Comparison of ENCODE assay signal across 17 cellular contexts in genomic region chr7:37270109-37270508, GRCh38.
"Had no signal": no experiment of that assay in that cellular context is flagged by ENCODE, and none has a peak within 500 bp of the region (broad histone marks: within the 10 kb centered on the region; RNA-seq: fewer than 3 reads in every experiment).

No MANE protein-coding gene starts in this region.

- H3K27me3 ChIP-seq: gastroesophageal sphincter, pancreas, transverse colon had no signal

- DNase-seq: effector CD8-positive, alpha-beta T cell; glutamatergic neuron; mesendoderm; naive B cell; occipital lobe; pancreas; right cardiac atrium; small intestine; stimulated activated CD4-positive, alpha-beta T cell treated with anti-CD3 and anti-CD28 coated beads, Interleukin-4, amount 100 ng/mL, for 1 hour; transverse colon had no signal

- H3K4me3 Mint-ChIP-seq: naive B cell; nephron; stimulated activated memory B cell treated with anti-CD40 and anti-IgM and Interleukin-4, amounts not matched to agents 10 μg/mL and 1 μg/mL and 100 μg/mL, for 72 hours; stimulated activated naive CD8-positive, alpha-beta T cell treated with anti-CD3 and anti-CD28 coated beads, Interleukin-15, Interleukin-2, amounts not matched to agents 100 ng/mL and 50 ng/mL, for 24 hours had no signal

- H3K9me3 ChIP-seq: gastroesophageal sphincter, pancreas, thoracic aorta, transverse colon had no signal

- H3K4me1 ChIP-seq: pancreas, transverse colon had no signal

- H3K27ac ChIP-seq: coronary artery, gastroesophageal sphincter, pancreas, thoracic aorta, transverse colon had no signal

- H3K36me3 ChIP-seq: pancreas, thoracic aorta, transverse colon had no signal

- H3K4me3 ChIP-seq: coronary artery, gastroesophageal sphincter, pancreas, thoracic aorta, transverse colon had no signal

- ATAC-seq: gastroesophageal sphincter; pancreas; right cardiac atrium; stimulated activated memory B cell treated with anti-CD40 and anti-IgM and Interleukin-4, amounts not matched to agents 10 μg/mL and 1 μg/mL and 100 μg/mL, for 72 hours had no signal

- H3K27me3 Mint-ChIP-seq: naive B cell; progenitor cell of endocrine pancreas; stimulated activated memory B cell treated with anti-CD40 and anti-IgM and Interleukin-4, amounts not matched to agents 10 μg/mL and 1 μg/mL and 100 μg/mL, for 72 hours; stimulated activated naive CD8-positive, alpha-beta T cell treated with anti-CD3 and anti-CD28 coated beads, Interleukin-15, Interleukin-2, amounts not matched to agents 100 ng/mL and 50 ng/mL, for 24 hours had no signal

- H3K27ac Mint-ChIP-seq: progenitor cell of endocrine pancreas; stimulated activated memory B cell treated with anti-CD40 and anti-IgM and Interleukin-4, amounts not matched to agents 10 μg/mL and 1 μg/mL and 100 μg/mL, for 72 hours; stimulated activated naive CD8-positive, alpha-beta T cell treated with anti-CD3 and anti-CD28 coated beads, Interleukin-15, Interleukin-2, amounts not matched to agents 100 ng/mL and 50 ng/mL, for 24 hours had no signal

- H3K9me3 Mint-ChIP-seq: naive B cell; nephron; stimulated activated memory B cell treated with anti-CD40 and anti-IgM and Interleukin-4, amounts not matched to agents 10 μg/mL and 1 μg/mL and 100 μg/mL, for 72 hours; stimulated activated naive CD8-positive, alpha-beta T cell treated with anti-CD3 and anti-CD28 coated beads, Interleukin-15, Interleukin-2, amounts not matched to agents 100 ng/mL and 50 ng/mL, for 24 hours had no signal
